13 cellular contexts compared by ENCODE assay signal in the genomic region with DNA sequence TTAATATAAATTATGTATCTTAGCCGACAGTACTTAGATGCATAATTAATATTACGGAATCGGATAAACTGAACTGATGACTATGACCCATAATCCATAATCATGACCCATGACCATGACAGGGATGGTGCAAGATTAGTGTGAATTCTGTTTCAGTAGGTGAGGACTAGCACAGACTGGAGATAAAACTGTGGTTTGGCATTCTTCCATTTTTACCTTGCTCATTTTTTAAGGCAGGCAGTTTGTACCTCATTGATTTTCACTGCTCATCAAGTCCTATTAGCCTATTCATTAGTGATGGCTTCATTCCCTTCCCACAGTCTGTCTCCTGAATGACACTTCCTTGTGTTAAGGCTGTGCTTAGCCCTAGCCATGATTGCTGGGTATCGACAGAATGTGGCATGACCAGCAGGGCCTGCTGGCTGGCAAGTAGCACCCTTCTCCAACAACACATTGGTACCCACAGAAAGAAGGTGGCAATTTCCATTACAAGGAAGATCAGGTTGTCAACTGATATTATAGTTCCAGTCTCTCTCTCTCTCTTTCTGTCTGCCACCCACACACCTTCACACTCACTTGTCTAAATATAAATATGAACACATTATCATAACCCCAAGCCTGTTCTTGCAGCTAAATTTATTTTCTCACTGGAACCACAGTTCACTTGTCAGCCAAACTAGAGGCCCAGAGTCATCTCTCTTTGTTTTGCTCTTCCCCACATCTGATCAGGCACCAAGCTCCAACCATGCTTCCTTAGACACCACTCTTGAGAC.
DNase-seq lines count a peak whose midpoint lies in the region; ATAC-seq, FAIRE-seq and TF ChIP-seq lines count a peak whose summit lies in the region.
"Had no signal": no experiment of that assay in that cellular context is flagged by ENCODE, and none has a peak within 500 bp of the region (broad histone marks: within the 10 kb centered on the region; RNA-seq: fewer than 3 reads in every experiment).

No MANE protein-coding gene starts in this region.

- H3K27ac Mint-ChIP-seq in progenitor cell of endocrine pancreas, result no peak overlapping the region
- no peak overlapping the region for H3K27ac Mint-ChIP-seq in type B pancreatic cell
- H3K27ac Mint-ChIP-seq: activated T-helper 17 cell treated with anti-CD3 and anti-CD28 coated beads, Interleukin-2, amount 50 U/mL, for 72 hours; IgD-negative memory B cell had no signal

- H3K4me3 Mint-ChIP-seq in progenitor cell of endocrine pancreas (ENCODE audit: low read depth), result no peak overlapping the region
- no peak overlapping the region for H3K4me3 Mint-ChIP-seq in type B pancreatic cell
- H3K4me3 Mint-ChIP-seq: activated T-helper 17 cell treated with anti-CD3 and anti-CD28 coated beads, Interleukin-2, amount 50 U/mL, for 72 hours; IgD-negative memory B cell had no signal

- peak; percentile 2 for DNase-seq in GM18507 (ENCODE audit: extremely low spot score, insufficient read length, low read depth)
- no peak for DNase-seq in left lobe of liver (ENCODE audit: low spot score)
- DNase-seq in progenitor cell of endocrine pancreas (ENCODE audit: low spot score, unreplicated experiment), result no peak
- no peak for DNase-seq in islet precursor cell
- no peak for DNase-seq in NCI-H748 treated with DMSO at 0.1 percent for 48 hours (lab: John Stamatoyannopoulos, UW)
- DNase-seq in type B pancreatic cell (ENCODE audit: extremely low spot score, unreplicated experiment), result no peak
- DNase-seq: activated CD4-positive, CD25-positive, alpha-beta regulatory T cell; central memory CD4-positive, alpha-beta T cell; stimulated activated CD4-positive, alpha-beta T cell treated with anti-CD3 and anti-CD28 coated beads, Interleukin-2, amount 100 ng/mL, for 48 hours had no signal

- peaks cover 1% of the 10 kb centered on the region for H3K36me3 Mint-ChIP-seq in progenitor cell of endocrine pancreas (ENCODE audit: insufficient read depth)
- H3K36me3 Mint-ChIP-seq in type B pancreatic cell, result no peaks in the 10 kb centered on the region
- H3K36me3 Mint-ChIP-seq: IgD-negative memory B cell had no signal

- H3K9me3 Mint-ChIP-seq in progenitor cell of endocrine pancreas (ENCODE audit: low read depth), result peaks cover 3% of the 10 kb centered on the region
- H3K9me3 Mint-ChIP-seq in type B pancreatic cell, result peaks cover 7% of the 10 kb centered on the region
- H3K9me3 Mint-ChIP-seq: activated T-helper 17 cell treated with anti-CD3 and anti-CD28 coated beads, Interleukin-2, amount 50 U/mL, for 72 hours; IgD-negative memory B cell had no signal

- H3K4me1 Mint-ChIP-seq in progenitor cell of endocrine pancreas (ENCODE audit: low read depth) (peaks cover 10% of the 10 kb centered on the region), type B pancreatic cell (ENCODE audit: unreplicated experiment) (peaks cover 5% of the 10 kb centered on the region)
- H3K4me1 Mint-ChIP-seq: activated T-helper 17 cell treated with anti-CD3 and anti-CD28 coated beads, Interleukin-2, amount 50 U/mL, for 72 hours had no signal

- TF ChIP-seq CTCF in progenitor cell of endocrine pancreas (IDR thresholded peaks at IDR 0.05; ENCODE audit: unreplicated experiment) (no peak), type B pancreatic cell (conservative IDR thresholded peaks at IDR 0.05) (no peak)

- ATAC-seq in GM21423 (IDR thresholded peaks at IDR 0.05; ENCODE audit: unreplicated experiment), result peak; percentile 53
- peak; percentile 57 for ATAC-seq in HG03521 (IDR thresholded peaks at IDR 0.05; ENCODE audit: unreplicated experiment)
- ATAC-seq in left lobe of liver, result peak; percentile 28
- ATAC-seq: activated T-helper 17 cell treated with anti-CD3 and anti-CD28 coated beads, Interleukin-2, amount 50 U/mL, for 72 hours had no signal

- H3K27me3 Mint-ChIP-seq in progenitor cell of endocrine pancreas (peaks cover 10% of the 10 kb centered on the region), type B pancreatic cell (no peaks in the 10 kb centered on the region)

- peak; percentile 41 for FAIRE-seq in GM18507 (lab: Jason Lieb, UNC)
